Comparison of ENCODE assay signal across 11 cellular contexts in the genomic region with DNA sequence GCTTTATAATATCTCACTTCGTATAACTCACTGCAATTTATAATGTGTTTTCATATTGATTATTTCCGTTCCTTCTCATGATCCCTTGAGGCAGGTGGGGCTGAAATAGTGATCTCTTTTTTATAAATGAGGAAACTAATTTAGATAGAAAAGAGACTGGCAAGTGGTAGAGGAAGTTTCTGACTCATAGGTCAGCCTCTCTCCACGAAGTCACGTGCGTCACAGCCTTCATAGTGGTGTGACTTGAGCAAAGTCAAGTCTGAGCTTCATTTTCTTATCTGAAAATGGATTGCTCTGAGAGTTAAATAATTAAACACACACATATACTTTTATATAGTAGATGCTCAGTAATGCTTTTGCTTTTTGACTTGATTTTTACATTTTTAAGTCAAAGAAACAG. TPM values are rescaled to one million over a fixed set of nuclear protein-coding genes. Genes with fewer than 3 reads are reported as not detected.
DNase-seq lines count a peak whose midpoint lies in the region; ATAC-seq and TF ChIP-seq lines count a peak whose summit lies in the region.
"Had no signal": no experiment of that assay in that cellular context is flagged by ENCODE, and none has a peak within 500 bp of the region (broad histone marks: within the 10 kb centered on the region; RNA-seq: fewer than 3 reads in every experiment).

No MANE protein-coding gene starts in this region.

- H3K4me3 ChIP-seq in naive thymus-derived CD4-positive, alpha-beta T cell (ENCODE audit: low read length): no peak overlapping the region
- no peak overlapping the region for H3K4me3 ChIP-seq in thyroid gland (replicated peaks in 1 of 3)

- H3K27ac Mint-ChIP-seq in naive thymus-derived CD4-positive, alpha-beta T cell: no peak overlapping the region

- no peaks in the 10 kb centered on the region for H3K4me1 Mint-ChIP-seq in naive thymus-derived CD4-positive, alpha-beta T cell
- H3K4me1 Mint-ChIP-seq: central memory CD8-positive, alpha-beta T cell had no signal

- DNase-seq in DMS53 (lab: John Stamatoyannopoulos, UW) (peak; percentile 36), DMS53 treated with DMSO at 0.1 percent for 48 hours (lab: John Stamatoyannopoulos, UW; ENCODE audit: unreplicated experiment) (no peak), LoVo (ENCODE audit: low spot score) (peak; percentile 32), amniotic epithelial cell (ENCODE audit: low read depth) (peak; percentile 23), NCI-H1105 (lab: John Stamatoyannopoulos, UW) (no peak), thyroid gland (no peak)
- DNase-seq in naive thymus-derived CD4-positive, alpha-beta T cell: no peak
- DNase-seq: activated CD4-positive, CD25-positive, alpha-beta regulatory T cell treated with anti-CD3 and anti-CD28 coated beads, Interleukin-2, amount 50 U/mL, for 72 hours had no signal

- CTCF ChIA-PET in naive thymus-derived CD4-positive, alpha-beta T cell (lab: Charles Lee): no interaction called here

- intact Hi-C loops in naive thymus-derived CD4-positive, alpha-beta T cell (cut with micrococcal nuclease): no loop called here
- intact Hi-C loops in thyroid gland (cut with DNase I): no loop called here

- no peaks in the 10 kb centered on the region for H3K36me3 ChIP-seq in naive thymus-derived CD4-positive, alpha-beta T cell (ENCODE audit: control insufficient read depth in 2 of 3, insufficient read depth in 3 of 3, low read length in 3 of 3)
- no peaks in the 10 kb centered on the region for H3K36me3 ChIP-seq in thyroid gland

- no peak for TF ChIP-seq CTCF in thyroid gland (IDR thresholded peaks at IDR 0.05)

- no peak overlapping the region for H3K4me3 Mint-ChIP-seq in naive thymus-derived CD4-positive, alpha-beta T cell
- H3K4me3 Mint-ChIP-seq: central memory CD8-positive, alpha-beta T cell had no signal

- TF ChIP-seq POLR2A in thyroid gland (IDR thresholded peaks at IDR 0.05): no peak

- H3K27ac ChIP-seq in naive thymus-derived CD4-positive, alpha-beta T cell (ENCODE audit: low read depth, low read length): no peak overlapping the region
- no peak overlapping the region for H3K27ac ChIP-seq in thyroid gland
- H3K27ac ChIP-seq: 22Rv1 had no signal

- POLR2A ChIA-PET in naive thymus-derived CD4-positive, alpha-beta T cell (lab: Charles Lee): no interaction called here

- peaks cover 0 to 3% (median 0%) of the 10 kb centered on the region in 5 donors for H3K36me3 Mint-ChIP-seq in naive thymus-derived CD4-positive, alpha-beta T cell

- peaks cover 16 to 21% (median 18%) of the 10 kb centered on the region in 5 donors for H3K27me3 Mint-ChIP-seq in naive thymus-derived CD4-positive, alpha-beta T cell

- H3K27me3 ChIP-seq in naive thymus-derived CD4-positive, alpha-beta T cell (ENCODE audit: control insufficient read depth in 2 of 2, insufficient read depth in 2 of 2, low read length in 2 of 2): no peaks in the 10 kb centered on the region
- H3K27me3 ChIP-seq in thyroid gland: no peaks in the 10 kb centered on the region

- 70 to 72% methylated on average over 5 of the region's 5 CpGs for WGBS in thyroid gland, 2 donors

- peak; percentile 29 for ATAC-seq in naive thymus-derived CD4-positive, alpha-beta T cell
- ATAC-seq in GM18858 (IDR thresholded peaks at IDR 0.05; ENCODE audit: unreplicated experiment): no peak

- H3K9me3 Mint-ChIP-seq in naive thymus-derived CD4-positive, alpha-beta T cell: peaks cover 0 to 9% (median 0%) of the 10 kb centered on the region in 11 donors
- H3K9me3 Mint-ChIP-seq: central memory CD8-positive, alpha-beta T cell had no signal

- no peaks in the 10 kb centered on the region for H3K4me1 ChIP-seq in naive thymus-derived CD4-positive, alpha-beta T cell (ENCODE audit: control insufficient read depth in 2 of 2, insufficient read depth in 2 of 2, low read length in 2 of 2)
- no peaks in the 10 kb centered on the region for H3K4me1 ChIP-seq in thyroid gland

- no peaks in the 10 kb centered on the region for H3K9me3 ChIP-seq in naive thymus-derived CD4-positive, alpha-beta T cell (ENCODE audit: control insufficient read depth in 2 of 3, low read length in 3 of 3)
- no peaks in the 10 kb centered on the region for H3K9me3 ChIP-seq in thyroid gland

RNA-seq across cellular contexts. Expression of a gene that starts 19.9 kb away (rescaled TPM):
- total RNA-seq in naive thymus-derived CD4-positive, alpha-beta T cell: not detected
- not detected for polyA plus RNA-seq in naive thymus-derived CD4-positive, alpha-beta T cell
- total RNA-seq in thyroid gland: not detected

RNA-seq across cellular contexts. Expression of a gene that starts 20.0 kb away (rescaled TPM):
- total RNA-seq in naive thymus-derived CD4-positive, alpha-beta T cell: not detected
- under 1 TPM in 1 of 2 donors, not detected in 1; 0.11 TPM for polyA plus RNA-seq in naive thymus-derived CD4-positive, alpha-beta T cell
- not detected for total RNA-seq in thyroid gland

RNA-seq across cellular contexts. Expression of a gene that starts 44.9 kb away (rescaled TPM):
- 1 to 10 TPM; 1.9 to 6.1 (median 5.1) TPM for total RNA-seq in naive thymus-derived CD4-positive, alpha-beta T cell
- polyA plus RNA-seq in naive thymus-derived CD4-positive, alpha-beta T cell: 1 to 10 TPM; 5.6 to 7.8 TPM
- total RNA-seq in thyroid gland: 10 to 100 TPM; 37.7 to 55.0 (median 45.2) TPM

Comparison
In these comparisons a context has a peak if more than half of its experiments do, and no peak if none do; other contexts are left out.
1. DNase-seq: peak in DMS53 (single experiment), LoVo (single experiment) and amniotic epithelial cell (single experiment); none in DMS53 treated with DMSO at 0.1 percent for 48 hours (single experiment), naive thymus-derived CD4-positive, alpha-beta T cell (0 of 9), NCI-H1105 (single experiment) and thyroid gland (0 of 2).
2. RNA of a gene that starts 44.9 kb away (total RNA-seq): 37.7 to 55.0 TPM in thyroid gland; 1.9 to 6.1 TPM in naive thymus-derived CD4-positive, alpha-beta T cell; every median in the first group is over 4 times any median in the second.